Comparison of ENCODE assay signal across 9 cellular contexts in genomic region chr6:156794963-156795362, GRCh38. TPM values are rescaled to one million over a fixed set of nuclear protein-coding genes. Genes with fewer than 3 reads are reported as not detected.
A peak's percentile ranks its signal among the peaks of the same experiment; 100 is the strongest.
DNase-seq lines count a peak whose midpoint lies in the region; ATAC-seq, FAIRE-seq and TF ChIP-seq lines count a peak whose summit lies in the region.
"Had no signal": no experiment of that assay in that cellular context is flagged by ENCODE, and none has a peak within 500 bp of the region (broad histone marks: within the 10 kb centered on the region; RNA-seq: fewer than 3 reads in every experiment).

No MANE protein-coding gene starts in this region.

- H3K4ac ChIP-seq in H1 (replicated peaks; ENCODE audit: insufficient read length, low read depth, low read length), result no peak overlapping the region

- no peak overlapping the region for H3K14ac ChIP-seq in H1 (ENCODE audit: insufficient read length)

- H2BK12ac ChIP-seq in H1 (ENCODE audit: low read depth, low read length), result peak overlapping the region; percentile 22; the same call in 1 of the 2 replicates

- in situ Hi-C loops in ACHN (cut with HindIII; ENCODE audit: low pct_ligation_motif_present, low pct_unique_long_range_greater_than_20kb, low sequenced_read_pairs), result no loop called here

- no peak overlapping the region for H2AFZ ChIP-seq in H1 (ENCODE audit: low read length)

- H2AK5ac ChIP-seq in H1 (ENCODE audit: low read depth, low read length), result 0 out of 2 replicates have a peak overlapping the region, but pooled peaks have one; percentile 75

- no peak overlapping the region for H2BK15ac ChIP-seq in H1 (ENCODE audit: low read length)

- H3K4me1 ChIP-seq in H1 (replicated peaks in 1 of 4; ENCODE audit: control insufficient read depth in 3 of 4, insufficient read depth in 4 of 4, low read length in 3 of 4), result peaks cover 8 to 29% (median 16%) of the 10 kb centered on the region in 4 experiments

- peaks cover 34 to 100% of the 10 kb centered on the region in 2 experiments for H3K79me2 ChIP-seq in H1 (ENCODE audit: control insufficient read depth in 1 of 2, insufficient read depth in 2 of 2, low read length in 2 of 2)

- H3K27ac ChIP-seq in H1 (ENCODE audit: low read depth, low read length), result no peak overlapping the region
- H3K27ac ChIP-seq: Peyer's patch had no signal

- CTCF ChIA-PET in H1 (lab: Charles Lee; ENCODE audit: partially characterized antibody), result interaction anchor here (0.8 kb wide), 1 partner anchor 10 kb away, joined by 4 read pairs; no protein-coding TSS in a partner anchor
- CTCF ChIA-PET in HEK293T (lab: Yijun Ruan, JAX), result no interaction called here

- no peaks in the 10 kb centered on the region; a peak in 1 of 8 replicates for H3K36me3 ChIP-seq in H1 (ENCODE audit: control insufficient read depth in 2 of 4, insufficient read depth in 4 of 4, low read length in 3 of 4)

- H3K4me2 ChIP-seq in H1 (ENCODE audit: insufficient read depth in 1 of 2, low read depth in 2 of 2, low read length in 2 of 2), result peak overlapping the region in 1 of 2 experiments; percentile 7; a peak in 1 of 4 replicates

- no peak overlapping the region for H3K4me3 ChIP-seq in H1 (ENCODE audit: extremely low read depth in 1 of 4, insufficient read depth in 2 of 4, low read depth in 3 of 4, low read length in 4 of 4)
- H3K4me3 ChIP-seq: Peyer's patch had no signal

- TF ChIP-seq CTCF in H1 (IDR thresholded peaks at IDR 0.05; ENCODE audit: control extremely low read depth in 1 of 3, insufficient read depth in 1 of 3, low read depth in 1 of 3, low read length in 3 of 3), result no peak

- POLR2A ChIA-PET in H1 (lab: Charles Lee; ENCODE audit: partially characterized antibody), result interaction anchor here (0.9 to 5.5 kb wide), 2 partner anchors 11 to 16 kb away, joined by 4 to 32 read pairs; partner anchors contain the start of gene ARID1B
- POLR2A ChIA-PET in HEK293T (lab: Yijun Ruan, JAX), result no interaction called here

- TF ChIP-seq RAD21 in H1 (IDR thresholded peaks at IDR 0.05 in 1 of 2, conservative IDR thresholded peaks at IDR 0.05 in 1 of 2; ENCODE audit: low read depth in 2 of 2, low read length in 2 of 2), result no peak

- TF ChIP-seq POLR2A in H1 (IDR thresholded peaks at IDR 0.05; ENCODE audit: control extremely low read depth in 1 of 2, low read depth in 2 of 2, low read length in 2 of 2), result no peak

- H2BK5ac ChIP-seq in H1 (ENCODE audit: low read depth, low read length), result 0 out of 2 replicates have a peak overlapping the region, but pooled peaks have one; percentile 45

- no peak for TF ChIP-seq EP300 in H1 (IDR thresholded peaks at IDR 0.05; ENCODE audit: borderline replicate concordance in 1 of 2, low read depth in 2 of 2, low read length in 2 of 2)

- peak; percentile 55 for DNase-seq in ACHN
- no peak for DNase-seq in H1 (ENCODE audit: low read depth in 1 of 2, low spot score in 2 of 2)
- no peak for DNase-seq in HEK293T (ENCODE audit: extremely low spot score)
- no peak for DNase-seq in H4 (ENCODE audit: low spot score)
- no peak for DNase-seq in NOMO-1 treated with DMSO at 0.1 percent for 48 hours (lab: John Stamatoyannopoulos, UW; ENCODE audit: unreplicated experiment)
- no peak for DNase-seq in ureter (ENCODE audit: low spot score)
- DNase-seq: Peyer's patch had no signal

- no peak overlapping the region for H2BK120ac ChIP-seq in H1 (replicated peaks; ENCODE audit: low read depth, low read length)

- no peak overlapping the region for H2BK20ac ChIP-seq in H1 (ENCODE audit: low read length)

- peaks cover 19 to 20% of the 10 kb centered on the region in 2 experiments for H4K20me1 ChIP-seq in H1 (replicated peaks in 1 of 2; ENCODE audit: control insufficient read depth in 1 of 2, insufficient read depth in 2 of 2, low read length in 2 of 2)

- H4K5ac ChIP-seq in H1 (ENCODE audit: insufficient read length, low read depth, low read length), result no peak overlapping the region

- H3K9me3 ChIP-seq in H1 (ENCODE audit: insufficient read depth in 2 of 2, low read depth in 1 of 2, low read length in 1 of 2), result no peaks in the 10 kb centered on the region
- H3K9me3 ChIP-seq: Peyer's patch had no signal

- H3K18ac ChIP-seq in H1 (ENCODE audit: extremely low read depth, low read length), result no peak overlapping the region

- ATAC-seq in GM18873 (IDR thresholded peaks at IDR 0.05; ENCODE audit: low FRiP score, unreplicated experiment) (peak; percentile 44), HG03175 (IDR thresholded peaks at IDR 0.05; ENCODE audit: unreplicated experiment) (peak; percentile 48)

- no peak overlapping the region for H3K9ac ChIP-seq in H1 (replicated peaks in 1 of 4; ENCODE audit: extremely low read depth in 1 of 4, low read depth in 3 of 4, low read length in 3 of 4)

- no peak overlapping the region for H3K56ac ChIP-seq in H1 (replicated peaks; ENCODE audit: insufficient read length, low read depth, low read length)

- H3K23ac ChIP-seq in H1 (ENCODE audit: insufficient read length), result no peak overlapping the region

- H4K8ac ChIP-seq in H1 (ENCODE audit: extremely low read depth, insufficient read depth, low read length), result no peak overlapping the region

- WGBS in H1 (ENCODE audit: extremely low coverage in 1 of 2, insufficient coverage in 1 of 2, insufficient read length in 1 of 2, insufficient replicate concordance in 2 of 2, low coverage in 1 of 2, low lambda C conversion rate in 2 of 2, missing lambda C conversion rate in 1 of 2), 2 experiments, result 68% methylated on average over 10 of the region's 10 CpGs; no CpG with 5 or more reads in 1 of the 2 experiments

- FAIRE-seq in H1 (lab: Jason Lieb, UNC), result no peak

- no peaks in the 10 kb centered on the region for H3K27me3 ChIP-seq in H1 (replicated peaks in 1 of 4; ENCODE audit: control insufficient read depth in 3 of 4, extremely low read depth in 1 of 4, insufficient read depth in 3 of 4, low read length in 3 of 4)
- H3K27me3 ChIP-seq: Peyer's patch had no signal

- H4K91ac ChIP-seq in H1 (replicated peaks; ENCODE audit: insufficient read length, low read length), result no peak overlapping the region

- H3K23me2 ChIP-seq in H1 (ENCODE audit: low read depth, low read length), result peaks cover 2% of the 10 kb centered on the region; the same call in 1 of the 2 replicates

- H3K79me1 ChIP-seq in H1 (ENCODE audit: low read depth, low read length), result peaks cover 24% of the 10 kb centered on the region

TF ChIP-seq in H1, 55 proteins besides CTCF, POLR2A, EP300 and RAD21 (continues in another document):
- TF ChIP-seq ATF3 (IDR thresholded peaks at IDR 0.05; ENCODE audit: insufficient read depth, low read depth, low read length) (no peak), GABPA (IDR thresholded peaks at IDR 0.05; ENCODE audit: borderline replicate concordance, insufficient read depth, low read length) (no peak), SP4 (IDR thresholded peaks at IDR 0.05; ENCODE audit: low read length) (no peak), SAP30 (IDR thresholded peaks at IDR 0.05; ENCODE audit: insufficient read depth, insufficient replicate concordance, low read length) (no peak), RBBP5 (IDR thresholded peaks at IDR 0.05; ENCODE audit: borderline replicate concordance, low read depth, low read length) (no peak)

TF ChIP-seq in HEK293T, 16 proteins besides CTCF, POLR2A, EP300 and RAD21:
- TF ChIP-seq HDGF (IDR thresholded peaks at IDR 0.05; ENCODE audit: borderline replicate concordance) (no peak), ELF4 (IDR thresholded peaks at IDR 0.05) (no peak), TARDBP (IDR thresholded peaks at IDR 0.05) (no peak)

RNA-seq across cellular contexts. Expression of gene ARID1B, which starts 17.8 kb away (rescaled TPM):
- total RNA-seq in H1 (2021; fragmentation: NEBNext Ultra II Directional; extraction: Animal tissue kit (Norgen Biotek cat#: 25700)), result 70.3 and 71.2 TPM in 2 replicates
- 24.3 and 32.2 TPM in 2 replicates for polyA plus RNA-seq in H1 (2011; rRNA removed)
- 23.8 TPM for polyA plus RNA-seq in H1 (2011; cell fraction: cytosol; rRNA removed)
- polyA plus RNA-seq in H1 (2011; cell fraction: nucleus; rRNA removed), result 72.6 TPM
- 39.0 to 46.3 TPM (median 43.7 TPM) in 4 replicates for polyA plus RNA-seq in H1 (2012, experiment 1 of 2)
- polyA plus RNA-seq in H1 (2012, experiment 2 of 2), result 7.0 TPM
- polyA plus RNA-seq in H1 (2013, experiment 1 of 2), result 29.4 TPM
- polyA plus RNA-seq in H1 (2013, experiment 2 of 2), result 29.7 TPM
- polyA minus RNA-seq in H1 (2011; rRNA and poly(A)+ RNA removed), result 124 and 131 TPM in 2 replicates
- polyA minus RNA-seq in H1 (2011; cell fraction: cytosol; rRNA and poly(A)+ RNA removed), result 103 TPM
- 315 TPM for polyA minus RNA-seq in H1 (2011; cell fraction: nucleus; rRNA and poly(A)+ RNA removed)
- 5.6 and 8.0 TPM in 2 replicates for total RNA-seq in H4 (2014; rRNA removed; shearing (Covaris generic))
- 223 TPM for total RNA-seq in ureter
